8 cellular contexts compared by ENCODE assay signal in genomic region chr21:25578070-25578961, GRCh38. TPM values are rescaled to one million over a fixed set of nuclear protein-coding genes. Genes with fewer than 3 reads are reported as not detected.
A peak's percentile ranks its signal among the peaks of the same experiment; 100 is the strongest.
DNase-seq lines count a peak whose midpoint lies in the region; ATAC-seq and TF ChIP-seq lines count a peak whose summit lies in the region.

No MANE protein-coding gene starts in this region.

- TF ChIP-seq POLR2A in GM18505 (IDR thresholded peaks at IDR 0.05; ENCODE audit: borderline replicate concordance, extremely low read depth, insufficient read depth, insufficient read length) (peak; percentile 97), erythroblast (IDR thresholded peaks at IDR 0.05; ENCODE audit: low read length) (no peak)

- no peaks in the 10 kb centered on the region for H3K27me3 ChIP-seq in dorsolateral prefrontal cortex

- ATAC-seq in GM18505 (IDR thresholded peaks at IDR 0.05; ENCODE audit: unreplicated experiment) (peak; percentile 28), GM21515 (IDR thresholded peaks at IDR 0.05; ENCODE audit: unreplicated experiment) (peak; percentile 27), HG03442 (IDR thresholded peaks at IDR 0.05; ENCODE audit: unreplicated experiment) (peak; percentile 30), left lobe of liver (no peak)

- H3K27ac ChIP-seq in dorsolateral prefrontal cortex = no peak overlapping the region

- intact Hi-C loops in dorsolateral prefrontal cortex (cut with DNase I) = no loop called here

- DNase-seq in erythroblast (lab: John Stamatoyannopoulos, UW) = peak; percentile 55 to 63
- DNase-seq in left lobe of liver (ENCODE audit: low spot score) = no peak
- no peak for DNase-seq in dorsolateral prefrontal cortex
- DNase-seq in SIG-M5 treated with dmso at 0.1 percent for 504 hours (lab: John Stamatoyannopoulos, UW; ENCODE audit: unreplicated experiment) = no peak
- no peak for DNase-seq in GM19240 (ENCODE audit: insufficient read length, low spot score)

- H3K4me3 ChIP-seq in dorsolateral prefrontal cortex = no peak overlapping the region

- no peak for TF ChIP-seq CTCF in dorsolateral prefrontal cortex (IDR thresholded peaks at IDR 0.05 in 54 of 56, conservative IDR thresholded peaks at IDR 0.05 in 2 of 56; ENCODE audit: low read depth in 1 of 56, partially characterized antibody in 56 of 56)

RNA-seq across cellular contexts. Expression of gene MRPL39, which starts 29.0 kb away (rescaled TPM):
- total RNA-seq in left lobe of liver = 17.4 TPM
- total RNA-seq in dorsolateral prefrontal cortex = 10 to 100 TPM; 18.7 to 35.9 (median 26.3) TPM

Comparison
In these comparisons a context has a peak if more than half of its experiments do, and no peak if none do; other contexts are left out.
1. DNase-seq: peak in erythroblast (2 of 2); none in left lobe of liver (single experiment), dorsolateral prefrontal cortex (0 of 10), SIG-M5 treated with dmso at 0.1 percent for 504 hours (single experiment) and GM19240 (single experiment).